20 cellular contexts compared by ENCODE assay signal in the genomic region with DNA sequence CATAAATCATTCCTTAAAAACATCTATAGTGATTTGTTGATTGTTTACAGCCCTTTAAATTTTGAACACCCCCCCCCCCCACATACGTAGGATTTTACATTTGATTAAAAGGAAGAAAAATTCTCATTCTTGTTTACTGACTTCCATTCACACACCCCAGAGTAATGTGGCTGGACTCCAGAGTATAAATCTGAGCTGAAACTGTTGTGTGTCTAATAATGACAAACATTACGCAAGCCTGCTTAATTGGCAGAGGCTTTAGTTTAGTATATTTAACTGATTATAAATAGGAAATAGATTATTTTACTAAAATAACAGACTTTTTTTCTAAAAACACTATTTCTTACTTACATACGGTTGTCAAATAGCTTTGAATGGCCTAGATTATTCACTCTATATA.
DNase-seq lines count a peak whose midpoint lies in the region; ATAC-seq and TF ChIP-seq lines count a peak whose summit lies in the region.
"Had no signal": no experiment of that assay in that cellular context is flagged by ENCODE, and none has a peak within 500 bp of the region (broad histone marks: within the 10 kb centered on the region; RNA-seq: fewer than 3 reads in every experiment).

No MANE protein-coding gene starts in this region.

- H3K4me1 ChIP-seq in right lobe of liver: no peaks in the 10 kb centered on the region
- H3K4me1 ChIP-seq in BE2C: peaks cover 8% of the 10 kb centered on the region
- H3K4me1 ChIP-seq: HAP-1, Peyer's patch had no signal

- TF ChIP-seq CTCF in epithelial cell of esophagus (IDR thresholded peaks at IDR 0.05; ENCODE audit: insufficient read depth, low read depth, low read length, missing control alignments) (no peak), right lobe of liver (IDR thresholded peaks at IDR 0.05) (no peak), BE2C (IDR thresholded peaks at IDR 0.05; ENCODE audit: low read depth, low read length) (no peak)

- H3K36me3 ChIP-seq in right lobe of liver (no peaks in the 10 kb centered on the region), BE2C (no peaks in the 10 kb centered on the region)
- H3K36me3 ChIP-seq: HAP-1, Peyer's patch had no signal

- H3K27ac ChIP-seq in right lobe of liver: no peak overlapping the region
- H3K27ac ChIP-seq: HL-60, Peyer's patch had no signal

- ATAC-seq in right lobe of liver (peak in 3 of 4 donors; percentile 39 to 77 (median 47)), HG03354 (IDR thresholded peaks at IDR 0.05; ENCODE audit: poor library complexity, severe bottlenecking, unreplicated experiment) (no peak), left colon (no peak)
- ATAC-seq: SK-N-SH treated with all-trans-retinoic acid at 6 μM for 48 hours had no signal

- DNase-seq in Ammon's horn (ENCODE audit: low spot score): peak; percentile 8
- peak; percentile 42 for DNase-seq in M059J (ENCODE audit: low read depth)
- peak; percentile 30 for DNase-seq in epithelial cell of esophagus (ENCODE audit: low read depth)
- no peak for DNase-seq in right lobe of liver
- DNase-seq in BE2C: no peak
- DNase-seq in amniotic stem cell (lab: John Stamatoyannopoulos, UW): no peak
- no peak for DNase-seq in left colon
- DNase-seq: EL, GF-D8, KG1, NCI-H1694, NCI-H2171, NCI-H345, NCI-H524 treated with DMSO at 0.1 percent for 48 hours, NCI-H82, Peyer's patch had no signal

- intact Hi-C loops in right lobe of liver (cut with DNase I): no loop called here
- intact Hi-C loops in left colon (cut with DNase I, micrococcal nuclease): no loop called here

- no peaks in the 10 kb centered on the region for H3K9me3 ChIP-seq in right lobe of liver
- no peaks in the 10 kb centered on the region for H3K9me3 ChIP-seq in BE2C
- H3K9me3 ChIP-seq: HAP-1, Peyer's patch had no signal

- no peaks in the 10 kb centered on the region for H3K27me3 ChIP-seq in right lobe of liver
- no peaks in the 10 kb centered on the region for H3K27me3 ChIP-seq in BE2C
- H3K27me3 ChIP-seq: Peyer's patch had no signal

- TF ChIP-seq POLR2A in right lobe of liver (IDR thresholded peaks at IDR 0.05): no peak

- no peak overlapping the region for H3K4me3 ChIP-seq in epithelial cell of esophagus (ENCODE audit: low read length)
- H3K4me3 ChIP-seq in right lobe of liver: no peak overlapping the region
- H3K4me3 ChIP-seq in BE2C (ENCODE audit: low read depth, low read length): no peak overlapping the region
- H3K4me3 ChIP-seq: HAP-1, Peyer's patch had no signal

- WGBS in right lobe of liver (ENCODE audit: insufficient coverage, low coverage, low lambda C conversion rate, missing lambda C conversion rate): 38% methylated on average over 3 of the region's 3 CpGs

Comparison
In these comparisons a context has a peak if more than half of its experiments do, and no peak if none do; other contexts are left out.
1. DNase-seq: peak in Ammon's horn (single experiment), M059J (single experiment) and epithelial cell of esophagus (single experiment); none in right lobe of liver (0 of 3), BE2C (single experiment), amniotic stem cell (single experiment) and left colon (0 of 2).
2. ATAC-seq: peak in right lobe of liver (3 of 4); none in HG03354 (single experiment) and left colon (single experiment).